24 cellular contexts compared by ENCODE assay signal in the genomic region with DNA sequence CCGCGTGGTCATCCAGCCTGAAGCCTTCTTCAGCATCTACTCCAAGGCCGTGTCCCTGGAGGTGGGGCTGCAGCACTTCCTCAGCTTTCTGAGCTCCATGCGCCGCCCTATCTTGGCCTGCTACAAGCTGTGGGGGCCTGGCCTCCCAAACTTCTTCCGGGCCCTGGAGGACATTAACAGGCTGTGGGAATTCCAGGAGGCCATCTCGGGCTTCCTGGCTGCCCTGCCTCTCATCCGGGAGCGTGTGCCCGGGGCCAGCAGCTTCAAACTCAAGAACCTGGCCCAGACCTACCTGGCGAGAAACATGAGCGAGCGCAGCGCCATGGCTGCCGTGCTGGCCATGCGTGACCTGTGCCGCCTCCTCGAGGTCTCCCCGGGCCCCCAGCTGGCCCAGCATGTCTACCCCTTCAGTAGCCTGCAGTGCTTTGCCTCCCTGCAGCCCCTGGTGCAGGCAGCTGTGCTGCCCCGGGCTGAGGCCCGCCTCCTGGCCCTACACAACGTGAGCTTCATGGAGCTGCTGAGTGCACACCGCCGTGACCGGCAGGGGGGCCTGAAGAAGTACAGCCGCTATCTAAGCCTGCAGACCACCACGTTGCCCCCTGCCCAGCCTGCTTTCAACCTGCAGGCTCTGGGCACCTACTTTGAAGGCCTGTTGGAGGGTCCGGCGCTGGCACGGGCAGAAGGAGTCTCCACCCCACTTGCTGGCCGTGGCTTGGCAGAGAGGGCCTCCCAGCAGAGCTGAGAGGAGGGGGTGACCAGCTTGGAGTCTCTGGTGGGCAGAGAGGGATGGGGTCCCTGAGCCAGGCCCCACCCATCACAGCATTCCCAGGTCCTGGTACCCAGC. TPM values are rescaled to one million over a fixed set of nuclear protein-coding genes. Genes with fewer than 3 reads are reported as not detected.
DNase-seq lines count a peak whose midpoint lies in the region; ATAC-seq and TF ChIP-seq lines count a peak whose summit lies in the region.
"Had no signal": no experiment of that assay in that cellular context is flagged by ENCODE, and none has a peak within 500 bp of the region (broad histone marks: within the 10 kb centered on the region; RNA-seq: fewer than 3 reads in every experiment).

No MANE protein-coding gene starts in this region.

- no peak overlapping the region for H4K8ac ChIP-seq in neuronal stem cell (ENCODE audit: low read depth, low read length)

- TF ChIP-seq CTCF in heart left ventricle (IDR thresholded peaks at IDR 0.05) (no peak), thyroid gland (IDR thresholded peaks at IDR 0.05) (no peak)

- H3K23ac ChIP-seq in neuronal stem cell (ENCODE audit: low read depth, low read length, poor library complexity), result no peak overlapping the region

- H3K4me1 ChIP-seq in adipocyte (ENCODE audit: control insufficient read depth, insufficient read depth, low read length), result peaks cover 29% of the 10 kb centered on the region
- H3K4me1 ChIP-seq in heart left ventricle, result peaks cover 6 to 78% (median 43%) of the 10 kb centered on the region in 12 donors
- H3K4me1 ChIP-seq in neuronal stem cell (ENCODE audit: control insufficient read depth in 2 of 2, insufficient read depth in 1 of 2, low read depth in 1 of 2, low read length in 2 of 2), result peaks cover 0 to 3% of the 10 kb centered on the region in 2 donors
- peaks cover 10 to 25% of the 10 kb centered on the region in 2 donors for H3K4me1 ChIP-seq in thyroid gland
- H3K4me1 ChIP-seq: HAP-1 had no signal

- WGBS in heart left ventricle, 4 donors, result 70 to 83% (median 77%) methylated on average over 16 to 31 of the region's 31 CpGs
- WGBS in neuronal stem cell (ENCODE audit: extremely low coverage in 2 of 2, insufficient read length in 2 of 2, insufficient replicate concordance in 1 of 2), 2 donors, result no CpG with 5 or more reads among the region's 31 CpGs
- WGBS in thyroid gland, 2 donors, result 67 to 80% methylated on average over 9 to 12 of the region's 31 CpGs

- no peak overlapping the region for H3K4ac ChIP-seq in neuronal stem cell (ENCODE audit: low read length)

- no peaks in the 10 kb centered on the region for H3K79me1 ChIP-seq in neuronal stem cell (ENCODE audit: low read depth, low read length)

- no peak overlapping the region for H2BK15ac ChIP-seq in neuronal stem cell (ENCODE audit: low read length)

- no peak overlapping the region for H4K91ac ChIP-seq in neuronal stem cell (ENCODE audit: low read depth, low read length, poor library complexity)

- intact Hi-C loops in heart left ventricle (cut with DNase I), result loop anchor here in 4 of 10 donors (5.0 kb wide), 4 partner anchors 47 to 72 kb away; partner anchors contain the start of genes PML (in 1 of the 4) and STOML1 (in 1 of the 4)
- intact Hi-C loops in thyroid gland (cut with DNase I), result no loop called here

- H2BK5ac ChIP-seq in neuronal stem cell (ENCODE audit: low read length), result no peak overlapping the region

- no peak overlapping the region for H3K4me2 ChIP-seq in neuronal stem cell (ENCODE audit: insufficient read depth, low read length, poor library complexity, severe bottlenecking)

- H3K14ac ChIP-seq in neuronal stem cell (ENCODE audit: low read length), result peak overlapping the region; percentile 59

- H3K27ac ChIP-seq in heart left ventricle, result peak overlapping the region in 11 of 12 donors; percentile 10 to 87 (median 71)
- no peak overlapping the region for H3K27ac ChIP-seq in neuronal stem cell (replicated peaks; ENCODE audit: low read length)
- peak overlapping the region in 1 of 3 donors; percentile 27 for H3K27ac ChIP-seq in thyroid gland

- H3K9ac ChIP-seq in adipocyte (ENCODE audit: low read length) (peak overlapping the region; percentile 34), neuronal stem cell (ENCODE audit: low read depth, low read length, poor library complexity) (no peak overlapping the region)

- ATAC-seq in heart left ventricle (peak; percentile 22 to 61 (median 48)), GM21367 (IDR thresholded peaks at IDR 0.05; ENCODE audit: unreplicated experiment) (no peak), HG03520 (IDR thresholded peaks at IDR 0.05; ENCODE audit: unreplicated experiment) (no peak)
- ATAC-seq: HepG2 had no signal

- H3K18ac ChIP-seq in neuronal stem cell (ENCODE audit: low read length), result peak overlapping the region; percentile 4

- H3K36me3 ChIP-seq in adipocyte (ENCODE audit: control insufficient read depth, insufficient read depth, low read length, severe bottlenecking) (peaks cover 4% of the 10 kb centered on the region), heart left ventricle (peaks cover 0 to 49% (median 12%) of the 10 kb centered on the region in 9 donors), neuronal stem cell (replicated peaks in 1 of 2; ENCODE audit: control insufficient read depth in 2 of 2, insufficient read depth in 2 of 2, low read length in 2 of 2) (peaks cover 0 to 2% of the 10 kb centered on the region in 2 donors), thyroid gland (no peaks in the 10 kb centered on the region)
- H3K36me3 ChIP-seq: HAP-1 had no signal

- no peak overlapping the region for H2AK5ac ChIP-seq in neuronal stem cell (ENCODE audit: low read depth, low read length)

- H3K9me3 ChIP-seq in adipocyte (ENCODE audit: control insufficient read depth, low read length), result no peaks in the 10 kb centered on the region
- no peaks in the 10 kb centered on the region for H3K9me3 ChIP-seq in heart left ventricle
- H3K9me3 ChIP-seq in neuronal stem cell (replicated peaks in 1 of 2; ENCODE audit: control insufficient read depth in 2 of 2, insufficient read depth in 1 of 2, low read depth in 1 of 2, low read length in 2 of 2), result no peaks in the 10 kb centered on the region
- H3K9me3 ChIP-seq in thyroid gland, result no peaks in the 10 kb centered on the region
- H3K9me3 ChIP-seq: HAP-1 had no signal

- no peaks in the 10 kb centered on the region for H3K27me3 ChIP-seq in adipocyte (replicated peaks; ENCODE audit: control insufficient read depth, insufficient read depth, low read length)
- no peaks in the 10 kb centered on the region for H3K27me3 ChIP-seq in heart left ventricle
- H3K27me3 ChIP-seq in neuronal stem cell (ENCODE audit: control insufficient read depth in 3 of 3, insufficient read depth in 3 of 3, low read depth in 1 of 3, low read length in 3 of 3), result no peaks in the 10 kb centered on the region
- no peaks in the 10 kb centered on the region for H3K27me3 ChIP-seq in thyroid gland

- no peak for TF ChIP-seq POLR2A in heart left ventricle (IDR thresholded peaks at IDR 0.05)
- no peak for TF ChIP-seq POLR2A in thyroid gland (IDR thresholded peaks at IDR 0.05)

- H3K4me3 ChIP-seq in adipocyte (ENCODE audit: low read length) (no peak overlapping the region), heart left ventricle (no peak overlapping the region), neuronal stem cell (ENCODE audit: low read length in 2 of 2) (no peak overlapping the region), thyroid gland (replicated peaks in 1 of 3) (no peak overlapping the region)
- H3K4me3 ChIP-seq: HAP-1 had no signal

- no peak overlapping the region for H2BK120ac ChIP-seq in neuronal stem cell (ENCODE audit: low read depth, low read length)

- no peak overlapping the region for H2AFZ ChIP-seq in neuronal stem cell (ENCODE audit: low read length)

- DNase-seq in adipocyte (ENCODE audit: low read depth) (no peak), heart left ventricle (peak; percentile 70 to 84 (median 80)), neuronal stem cell (ENCODE audit: low spot score) (no peak), thyroid gland (peak; percentile 51 to 52), SHP77 (lab: John Stamatoyannopoulos, UW) (no peak)
- no peak for DNase-seq in stimulated activated naive CD4-positive, alpha-beta T cell treated with Interleukin-2 at 50 U/mL for 16 hours (lab: John Stamatoyannopoulos, UW)
- DNase-seq: ACHN; activated CD4-positive, alpha-beta T cell treated with anti-CD3 and anti-CD28 coated beads, Interleukin-2, amount 50 U/mL, for 4 hours; activated gamma-delta T cell; C1 segment of cervical spinal cord; DMS 273 treated with DMSO at 0.1 percent for 48 hours; effector memory CD4-positive, alpha-beta T cell; mesendoderm; NCI-H1436 treated with DMSO at 0.1 percent for 48 hours; NCI-H2171; NCI-H526 had no signal

- H2BK12ac ChIP-seq in neuronal stem cell (ENCODE audit: low read length), result no peak overlapping the region

RNA-seq across cellular contexts. Expression of gene GOLGA6A, which starts 37.9 kb away (rescaled TPM):
- total RNA-seq in heart left ventricle, result not detected
- polyA plus RNA-seq in heart left ventricle, result not detected
- polyA plus RNA-seq in neuronal stem cell (2013, experiment 1 of 2), result 0.15 TPM
- 0.10 TPM for polyA plus RNA-seq in neuronal stem cell (2013, experiment 2 of 2)
- total RNA-seq in thyroid gland, result under 1 TPM in 2 of 4 donors, not detected in 2; 0.22 to 0.54 TPM
- total RNA-seq: G401; SK-MEL-5; T-helper 2 cell treated with Interferon-gamma antibody and Interleukin-4, amounts not matched to agents 100 ng/mL and 5 ng/mL, for 36 hours had no signal
- polyA plus RNA-seq: fibroblast of lung had no signal

RNA-seq across cellular contexts. Expression of gene PML, which starts 50.0 kb away (rescaled TPM):
- total RNA-seq in heart left ventricle, result 10 to 100 TPM; 18.4 to 68.7 (median 28.0) TPM
- 10 to 100 TPM; 17.0 to 20.8 TPM for polyA plus RNA-seq in heart left ventricle
- polyA plus RNA-seq in neuronal stem cell (2013, experiment 1 of 2), result 19.7 TPM
- polyA plus RNA-seq in neuronal stem cell (2013, experiment 2 of 2), result 20.5 TPM
- total RNA-seq in thyroid gland, result 100 to 1,000 TPM in 1 of 4 donors, 10 to 100 TPM in 3; 55.9 to 141 (median 76.5) TPM

RNA-seq across cellular contexts. Expression of gene STOML1, which starts 52.4 kb away (rescaled TPM):
- total RNA-seq in heart left ventricle (10 to 100 TPM; 25.0 to 41.1 (median 27.4) TPM), thyroid gland (10 to 100 TPM; 15.3 to 42.1 (median 30.1) TPM)
- 10 to 100 TPM; 27.7 to 38.9 TPM for polyA plus RNA-seq in heart left ventricle
- polyA plus RNA-seq in neuronal stem cell (2013, experiment 1 of 2), result 2.2 TPM
- 2.3 TPM for polyA plus RNA-seq in neuronal stem cell (2013, experiment 2 of 2)

Comparison
In these comparisons a context has a peak if more than half of its experiments do, and no peak if none do; other contexts are left out.
1. DNase-seq: peak in heart left ventricle (5 of 5) and thyroid gland (2 of 2); none in adipocyte (single experiment), neuronal stem cell (single experiment), stimulated activated naive CD4-positive, alpha-beta T cell treated with Interleukin-2 at 50 U/mL for 16 hours (single experiment) and SHP77 (0 of 2).
2. ATAC-seq: peak in heart left ventricle (4 of 4); none in GM21367 (single experiment) and HG03520 (single experiment).